In genomic region chr20:325889-326644, GRCh38 we compare ENCODE assay signal across 8 cellular contexts. TPM values are rescaled to one million over a fixed set of nuclear protein-coding genes. Genes with fewer than 3 reads are reported as not detected.
DNase-seq lines count a peak whose midpoint lies in the region; ATAC-seq and TF ChIP-seq lines count a peak whose summit lies in the region.

No MANE protein-coding gene starts in this region.

- TF ChIP-seq CTCF in osteoblast (IDR thresholded peaks at IDR 0.05; ENCODE audit: extremely low read depth, low read depth, low read length) = no peak

- H3K4me3 Mint-ChIP-seq in activated naive CD8-positive, alpha-beta T cell treated with anti-CD3 and anti-CD28 coated beads, Interleukin-2, amount 10 ng/mL, durations not matched to agents 7 days and 5 days = peak overlapping the region; percentile 82

- H3K4me3 ChIP-seq in osteoblast (ENCODE audit: insufficient read depth, low read length) = peak overlapping the region; percentile 86

- H3K9me3 ChIP-seq in osteoblast (ENCODE audit: low read depth, low read length) = no peaks in the 10 kb centered on the region

- peak overlapping the region; percentile 76 for H2AFZ ChIP-seq in osteoblast (ENCODE audit: low read length)

- no peak for ATAC-seq in activated naive CD8-positive, alpha-beta T cell treated with anti-CD3 and anti-CD28 coated beads, Interleukin-2, amount 10 ng/mL, durations not matched to agents 7 days and 5 days (ENCODE audit: low read depth)
- ATAC-seq in GM18517 (IDR thresholded peaks at IDR 0.05; ENCODE audit: unreplicated experiment) = no peak

- peaks cover 30% of the 10 kb centered on the region for H3K4me1 ChIP-seq in osteoblast (ENCODE audit: insufficient read depth, low read length)

- H3K27me3 Mint-ChIP-seq in activated naive CD8-positive, alpha-beta T cell treated with anti-CD3 and anti-CD28 coated beads, Interleukin-2, amount 10 ng/mL, durations not matched to agents 7 days and 5 days = no peaks in the 10 kb centered on the region

- POLR2A ChIA-PET in activated naive CD8-positive, alpha-beta T cell treated with anti-CD3 and anti-CD28 coated beads, Interleukin-2, amount 10 ng/mL, durations not matched to agents 7 days and 5 days (lab: Charles Lee) = interaction anchor here (1.0 to 5.3 kb wide), 6 partner anchors 14 to 81 kb away, joined by 3 to 84 read pairs (median 4); partner anchors contain the start of gene ZCCHC3

- no peaks in the 10 kb centered on the region for H3K27me3 ChIP-seq in osteoblast (ENCODE audit: insufficient read depth, low read length)

- H3K79me2 ChIP-seq in osteoblast (ENCODE audit: insufficient read depth, low read length) = peaks cover 13% of the 10 kb centered on the region

- no peaks in the 10 kb centered on the region for H3K9me3 Mint-ChIP-seq in activated naive CD8-positive, alpha-beta T cell treated with anti-CD3 and anti-CD28 coated beads, Interleukin-2, amount 10 ng/mL, durations not matched to agents 7 days and 5 days

- peak overlapping the region; percentile 87 for H3K27ac Mint-ChIP-seq in activated naive CD8-positive, alpha-beta T cell treated with anti-CD3 and anti-CD28 coated beads, Interleukin-2, amount 10 ng/mL, durations not matched to agents 7 days and 5 days

- peaks cover 25% of the 10 kb centered on the region for H4K20me1 ChIP-seq in osteoblast (ENCODE audit: insufficient read depth, low read length)

- peaks cover 31% of the 10 kb centered on the region for H3K4me1 Mint-ChIP-seq in activated naive CD8-positive, alpha-beta T cell treated with anti-CD3 and anti-CD28 coated beads, Interleukin-2, amount 10 ng/mL, durations not matched to agents 7 days and 5 days

- no peak overlapping the region for H3K27ac ChIP-seq in osteoblast (ENCODE audit: low read depth, low read length)

- H3K36me3 ChIP-seq in osteoblast (ENCODE audit: insufficient read depth, low read length) = no peaks in the 10 kb centered on the region

- intact Hi-C loops in cardiac septum (cut with DNase I) = loop anchor here (2.0 kb wide), 2 partner anchors 21 to 29 kb away; partner anchors contain the start of genes NRSN2 and ZCCHC3

- peak overlapping the region; percentile 95 for H3K4me2 ChIP-seq in osteoblast (ENCODE audit: insufficient read depth, low read length)

- DNase-seq in NCI-H1417 (lab: John Stamatoyannopoulos, UW) = peak; percentile 54 to 88 (median 86)
- DNase-seq in NCI-H1417 treated with DMSO at 0.1 percent for 48 hours (lab: John Stamatoyannopoulos, UW) = no peak
- DNase-seq in HT1080 (ENCODE audit: low read depth) = peak; percentile 52
- peak; percentile 76 for DNase-seq in RPMI8226
- peak; percentile 76 for DNase-seq in activated naive CD8-positive, alpha-beta T cell treated with anti-CD3 and anti-CD28 coated beads, Interleukin-2, amount 10 ng/mL, durations not matched to agents 7 days and 5 days
- DNase-seq in cardiac septum (ENCODE audit: low spot score) = peak; percentile 84
- peak; percentile 95 for DNase-seq in osteoblast (ENCODE audit: insufficient read length, low spot score, missing footprints)

- H3K36me3 Mint-ChIP-seq in activated naive CD8-positive, alpha-beta T cell treated with anti-CD3 and anti-CD28 coated beads, Interleukin-2, amount 10 ng/mL, durations not matched to agents 7 days and 5 days = peaks cover 5% of the 10 kb centered on the region

RNA-seq across cellular contexts. Expression of gene SOX12, which starts 0.7 kb away (rescaled TPM):
- 8.7 and 13.2 TPM in 2 replicates for total RNA-seq in HT1080 (2014; rRNA removed; shearing (Covaris generic))
- polyA plus RNA-seq in HT1080 (2015; cell fraction: cytosol; rRNA removed) = 20.2 and 21.4 TPM in 2 replicates
- 19.2 and 20.0 TPM in 2 replicates for polyA plus RNA-seq in HT1080 (2015; cell fraction: nucleus; rRNA removed)
- 10 to 100 TPM; 10.1 to 10.6 TPM for total RNA-seq in activated naive CD8-positive, alpha-beta T cell treated with anti-CD3 and anti-CD28 coated beads, Interleukin-2, amount 10 ng/mL, durations not matched to agents 7 days and 5 days
- total RNA-seq in cardiac septum (10.6 TPM), osteoblast (6.2 and 6.9 TPM in 2 replicates)

RNA-seq across cellular contexts. Expression of gene NRSN2, which starts 20.8 kb away (rescaled TPM):
- 18.8 and 21.7 TPM in 2 replicates for total RNA-seq in HT1080 (2014; rRNA removed; shearing (Covaris generic))
- 16.3 and 29.9 TPM in 2 replicates for polyA plus RNA-seq in HT1080 (2015; cell fraction: cytosol; rRNA removed)
- polyA plus RNA-seq in HT1080 (2015; cell fraction: nucleus; rRNA removed) = 9.4 and 9.9 TPM in 2 replicates
- 1 to 10 TPM; 3.6 to 3.7 TPM for total RNA-seq in activated naive CD8-positive, alpha-beta T cell treated with anti-CD3 and anti-CD28 coated beads, Interleukin-2, amount 10 ng/mL, durations not matched to agents 7 days and 5 days
- total RNA-seq in cardiac septum (23.9 TPM), osteoblast (39.5 and 49.6 TPM in 2 replicates)

RNA-seq across cellular contexts. Expression of gene ZCCHC3, which starts 28.7 kb away (rescaled TPM):
- 17.3 and 22.2 TPM in 2 replicates for total RNA-seq in HT1080 (2014; rRNA removed; shearing (Covaris generic))
- polyA plus RNA-seq in HT1080 (2015; cell fraction: cytosol; rRNA removed) = 14.9 and 17.1 TPM in 2 replicates
- polyA plus RNA-seq in HT1080 (2015; cell fraction: nucleus; rRNA removed) = 11.4 and 13.0 TPM in 2 replicates
- total RNA-seq in activated naive CD8-positive, alpha-beta T cell treated with anti-CD3 and anti-CD28 coated beads, Interleukin-2, amount 10 ng/mL, durations not matched to agents 7 days and 5 days = 10 to 100 TPM; 30.0 to 30.6 TPM
- total RNA-seq in cardiac septum (10.4 TPM), osteoblast (9.0 and 9.4 TPM in 2 replicates)

RNA-seq across cellular contexts. Expression of gene C20orf96, which starts 35.5 kb away (rescaled TPM):
- 0.23 and 0.50 TPM in 2 replicates for total RNA-seq in HT1080 (2014; rRNA removed; shearing (Covaris generic))
- polyA plus RNA-seq in HT1080 (2015; cell fraction: cytosol; rRNA removed) = 1.7 and 2.2 TPM in 2 replicates
- polyA plus RNA-seq in HT1080 (2015; cell fraction: nucleus; rRNA removed) = 5.3 and 6.7 TPM in 2 replicates
- total RNA-seq in activated naive CD8-positive, alpha-beta T cell treated with anti-CD3 and anti-CD28 coated beads, Interleukin-2, amount 10 ng/mL, durations not matched to agents 7 days and 5 days = 10 to 100 TPM in 1 of 2 experiments, 1 to 10 TPM in 1; 9.6 to 11.7 TPM
- total RNA-seq in cardiac septum = 3.7 TPM
- total RNA-seq in osteoblast = 2.2 and 3.5 TPM in 2 replicates

RNA-seq across cellular contexts. Expression of gene TRIB3, which starts 54.5 kb away (rescaled TPM):
- 91.3 and 92.5 TPM in 2 replicates for total RNA-seq in HT1080 (2014; rRNA removed; shearing (Covaris generic))
- polyA plus RNA-seq in HT1080 (2015; cell fraction: cytosol; rRNA removed) = 130 and 145 TPM in 2 replicates
- polyA plus RNA-seq in HT1080 (2015; cell fraction: nucleus; rRNA removed) = 77.7 and 85.7 TPM in 2 replicates
- 10 to 100 TPM; 24.2 to 26.1 TPM for total RNA-seq in activated naive CD8-positive, alpha-beta T cell treated with anti-CD3 and anti-CD28 coated beads, Interleukin-2, amount 10 ng/mL, durations not matched to agents 7 days and 5 days
- 1.3 TPM for total RNA-seq in cardiac septum
- total RNA-seq in osteoblast = 176 and 213 TPM in 2 replicates
